8 cellular contexts compared by ENCODE assay signal in genomic region chr2:216695401-216695821, GRCh38. TPM values are rescaled to one million over a fixed set of nuclear protein-coding genes. Genes with fewer than 3 reads are reported as not detected.
DNase-seq lines count a peak whose midpoint lies in the region; ATAC-seq lines count a peak whose summit lies in the region.

TSS of gene IGFBP5 (minus strand) at chr2:216695549. CDS start at chr2:216694775, 774 bp downstream.

- no peaks in the 10 kb centered on the region for H3K36me3 Mint-ChIP-seq in activated naive CD4-positive, alpha-beta T cell treated with anti-CD3 and anti-CD28 coated beads, Interleukin-2, amount 50 U/mL, for 72 hours

- DNase-seq in DMS79 (lab: John Stamatoyannopoulos, UW): peak; percentile 80
- DNase-seq in NCI-H2107 (lab: John Stamatoyannopoulos, UW): peak; percentile 89
- DNase-seq in astrocyte of the hippocampus (ENCODE audit: low read depth, low spot score): peak; percentile 94
- peak; percentile 57 for DNase-seq in hepatic stellate cell (ENCODE audit: low spot score)
- DNase-seq in posterior vena cava (ENCODE audit: low spot score): peak; percentile 95
- no peak for DNase-seq in activated gamma-delta T cell (lab: John Stamatoyannopoulos, UW)
- DNase-seq in activated naive CD4-positive, alpha-beta T cell treated with anti-CD3 and anti-CD28 coated beads, Interleukin-2, amount 50 U/mL, for 72 hours (ENCODE audit: low spot score in 2 of 2): no peak

- H3K27ac Mint-ChIP-seq in activated naive CD4-positive, alpha-beta T cell treated with anti-CD3 and anti-CD28 coated beads, Interleukin-2, amount 50 U/mL, for 72 hours: no peak within 1 kb of the TSS

- intact Hi-C loops in posterior vena cava (cut with DNase I): loop anchor here (5.0 to 10.0 kb wide), 9 partner anchors 299 to 1059 kb away; no protein-coding TSS in a partner anchor

- no peak for ATAC-seq in GM21576 (IDR thresholded peaks at IDR 0.05; ENCODE audit: unreplicated experiment)
- ATAC-seq in activated naive CD4-positive, alpha-beta T cell treated with anti-CD3 and anti-CD28 coated beads, Interleukin-2, amount 50 U/mL, for 72 hours: no peak

- H3K9me3 Mint-ChIP-seq in activated naive CD4-positive, alpha-beta T cell treated with anti-CD3 and anti-CD28 coated beads, Interleukin-2, amount 50 U/mL, for 72 hours: no peaks in the 10 kb centered on the region

RNA-seq across cellular contexts. Expression of gene IGFBP5, which starts in this region (rescaled TPM):
- total RNA-seq in posterior vena cava: 1,000 to 10,000 TPM in 1 of 2 donors, 100 to 1,000 TPM in 1; 466 to 1,458 TPM
- under 1 TPM in 1 of 2 donors, not detected in 1; 0.02 TPM for total RNA-seq in activated naive CD4-positive, alpha-beta T cell treated with anti-CD3 and anti-CD28 coated beads, Interleukin-2, amount 50 U/mL, for 72 hours

Comparison
In these comparisons a context has a peak if more than half of its experiments do, and no peak if none do; other contexts are left out.
1. RNA of gene IGFBP5 (total RNA-seq): 466 to 1,458 TPM in posterior vena cava; 0.02 TPM in activated naive CD4-positive, alpha-beta T cell treated with anti-CD3 and anti-CD28 coated beads, Interleukin-2, amount 50 U/mL, for 72 hours; every median in the first group is over 100 times any median in the second.
2. DNase-seq: peak in DMS79 (single experiment), NCI-H2107 (single experiment), astrocyte of the hippocampus (single experiment), hepatic stellate cell (single experiment) and posterior vena cava (single experiment); none in activated gamma-delta T cell (single experiment) and activated naive CD4-positive, alpha-beta T cell treated with anti-CD3 and anti-CD28 coated beads, Interleukin-2, amount 50 U/mL, for 72 hours (0 of 2).